8 cellular contexts compared by ENCODE assay signal in genomic region chr5:95870105-95870672, GRCh38. TPM values are rescaled to one million over a fixed set of nuclear protein-coding genes. Genes with fewer than 3 reads are reported as not detected.
A peak's percentile ranks its signal among the peaks of the same experiment; 100 is the strongest.
DNase-seq lines count a peak whose midpoint lies in the region; ATAC-seq and TF ChIP-seq lines count a peak whose summit lies in the region.

No MANE protein-coding gene starts in this region.

- no peaks in the 10 kb centered on the region for H3K27me3 ChIP-seq in HL-60 (ENCODE audit: insufficient read depth, poor library complexity, severe bottlenecking)
- H3K27me3 ChIP-seq in muscle layer of duodenum (ENCODE audit: low read depth, low read length), result no peaks in the 10 kb centered on the region
- no peaks in the 10 kb centered on the region for H3K27me3 ChIP-seq in aorta (ENCODE audit: control insufficient read depth in 1 of 2, insufficient read depth in 2 of 2, low read length in 1 of 2)

- no peaks in the 10 kb centered on the region for H3K9me3 ChIP-seq in muscle layer of duodenum (ENCODE audit: control insufficient read depth in 1 of 2, low read length in 2 of 2)
- no peaks in the 10 kb centered on the region for H3K9me3 ChIP-seq in aorta (ENCODE audit: control insufficient read depth, low read length)

- H3K27me3 Mint-ChIP-seq in CD14-positive monocyte (ENCODE audit: low read depth in 3 of 3), result peaks cover 0 to 5% (median 3%) of the 10 kb centered on the region in 3 donors

- H3K4me3 ChIP-seq in HL-60 (replicated peaks; ENCODE audit: insufficient read depth, low read length) (no peak overlapping the region), muscle layer of duodenum (ENCODE audit: low read depth in 1 of 2, low read length in 2 of 2) (no peak overlapping the region), aorta (ENCODE audit: low read length in 2 of 2) (no peak overlapping the region)

- H3K4me1 ChIP-seq in muscle layer of duodenum (ENCODE audit: control insufficient read depth in 1 of 2, insufficient read depth in 2 of 2, low read length in 2 of 2), result peaks cover 0 to 6% of the 10 kb centered on the region in 2 donors
- H3K4me1 ChIP-seq in aorta (ENCODE audit: control insufficient read depth in 1 of 2, insufficient read depth in 2 of 2, low read length in 2 of 2), result peaks cover 2 to 3% of the 10 kb centered on the region in 2 donors

- DNase-seq in CD14-positive monocyte (ENCODE audit: low spot score) (no peak), HL-60 (ENCODE audit: low read depth in 1 of 2, low spot score in 1 of 2) (no peak), aorta (no peak), NCI-H748 (lab: John Stamatoyannopoulos, UW; ENCODE audit: unreplicated experiment) (no peak), D341Med (ENCODE audit: low spot score) (no peak)
- peak; percentile 35 for DNase-seq in activated T-helper 9 cell treated with anti-CD3 and anti-CD28 coated beads, Interleukin-2, amount 50 U/mL, for 16 hours (ENCODE audit: low read depth)

- H3K9me3 Mint-ChIP-seq in CD14-positive monocyte, result peaks cover 0 to 1% (median 0%) of the 10 kb centered on the region in 7 donors

- H3K4me1 Mint-ChIP-seq in CD14-positive monocyte, result peaks cover 63% of the 10 kb centered on the region

- H3K27ac ChIP-seq in HL-60 (replicated peaks) (peak overlapping the region; percentile 9; the same call in 1 of the 2 replicates), muscle layer of duodenum (ENCODE audit: low read length) (peak overlapping the region; percentile 4), aorta (ENCODE audit: low read depth in 1 of 2, low read length in 2 of 2) (peak overlapping the region; percentile 59 to 71)

- H3K36me3 Mint-ChIP-seq in CD14-positive monocyte, result peaks cover 0 to 3% of the 10 kb centered on the region in 2 donors

- peak overlapping the region; percentile 94 to 98 (median 97) for H3K27ac Mint-ChIP-seq in CD14-positive monocyte

- H3K4me3 Mint-ChIP-seq in CD14-positive monocyte, result peak overlapping the region; percentile 67 to 79

- 35 to 47% methylated on average over 1 of the region's 1 CpG for WGBS in aorta, 2 donors

- ATAC-seq in GM21381 (IDR thresholded peaks at IDR 0.05; ENCODE audit: unreplicated experiment), result peak; percentile 60
- peak; percentile 64 for ATAC-seq in aorta (ENCODE audit: low FRiP score)

- TF ChIP-seq CTCF in CD14-positive monocyte (IDR thresholded peaks at IDR 0.05) (no peak), HL-60 (IDR thresholded peaks at IDR 0.05; ENCODE audit: insufficient read depth, low read length) (no peak)

- intact Hi-C loops in CD14-positive monocyte (cut with micrococcal nuclease) (loop anchor here in 1 of 2 donors (1.0 kb wide), 1 partner anchor 9 kb away; no protein-coding TSS in a partner anchor), aorta (cut with DNase I) (no loop called here)

- H3K36me3 ChIP-seq in muscle layer of duodenum (ENCODE audit: control insufficient read depth in 1 of 2, insufficient read depth in 2 of 2, low read length in 2 of 2) (peaks cover 0 to 5% of the 10 kb centered on the region in 2 donors), aorta (ENCODE audit: control insufficient read depth in 1 of 2, insufficient read depth in 2 of 2, low read length in 1 of 2) (no peaks in the 10 kb centered on the region)

RNA-seq across cellular contexts. Expression of gene GLRX, which starts 47.7 kb away (rescaled TPM):
- polyA plus RNA-seq in CD14-positive monocyte (100 to 1,000 TPM; 555 to 603 TPM), aorta (100 to 1,000 TPM in 1 of 2 donors, 10 to 100 TPM in 1; 68.6 to 161 TPM)
- 10 to 100 TPM; 38.5 to 44.7 TPM for total RNA-seq in aorta

Comparison
In these comparisons a context has a peak if more than half of its experiments do, and no peak if none do; other contexts are left out.
1. H3K27ac ChIP-seq: peak in every context shown above with its lines; median percentile 65 in aorta; 9 in HL-60; 4 in muscle layer of duodenum.